ENCODE assay signal across 8 cellular contexts in genomic region chr17:39701012-39701783, GRCh38. TPM values are rescaled to one million over a fixed set of nuclear protein-coding genes. Genes with fewer than 3 reads are reported as not detected.
DNase-seq lines count a peak whose midpoint lies in the region; ATAC-seq and TF ChIP-seq lines count a peak whose summit lies in the region.

No MANE protein-coding gene starts in this region.

- TF ChIP-seq CTCF in activated CD8-positive, alpha-beta T cell treated with anti-CD3 and anti-CD28 coated beads for 36 hours (IDR thresholded peaks at IDR 0.05), result no peak
- TF ChIP-seq CTCF in endothelial cell (IDR thresholded peaks at IDR 0.05; ENCODE audit: unreplicated experiment) (no peak), mucosa of descending colon (IDR thresholded peaks at IDR 0.05) (no peak), type B pancreatic cell (conservative IDR thresholded peaks at IDR 0.05) (no peak)

- no peaks in the 10 kb centered on the region for H3K9me3 Mint-ChIP-seq in activated CD8-positive, alpha-beta T cell treated with anti-CD3 and anti-CD28 coated beads, Interleukin-2, amount 10 ng/mL, durations not matched to agents 7 days and 5 days (ENCODE audit: insufficient read depth)
- no peaks in the 10 kb centered on the region for H3K9me3 Mint-ChIP-seq in activated CD8-positive, alpha-beta T cell treated with anti-CD3 and anti-CD28 coated beads for 36 hours
- H3K9me3 Mint-ChIP-seq in endothelial cell (ENCODE audit: unreplicated experiment), result no peaks in the 10 kb centered on the region
- H3K9me3 Mint-ChIP-seq in type B pancreatic cell, result no peaks in the 10 kb centered on the region

- no peaks in the 10 kb centered on the region for H3K9me3 ChIP-seq in mucosa of descending colon

- peak overlapping the region; percentile 92 for H3K4me3 ChIP-seq in mucosa of descending colon

- POLR2A ChIA-PET in activated CD8-positive, alpha-beta T cell treated with anti-CD3 and anti-CD28 coated beads, Interleukin-2, amount 10 ng/mL, durations not matched to agents 7 days and 5 days (lab: Charles Lee), result no interaction called here
- POLR2A ChIA-PET in activated CD8-positive, alpha-beta T cell treated with anti-CD3 and anti-CD28 coated beads for 36 hours (lab: Charles Lee), result interaction anchor here (1.2 kb wide), 1 partner anchor 14 kb away, joined by 3 read pairs; the partner anchor contains the start of gene PGAP3

- H3K4me1 ChIP-seq in mucosa of descending colon (ENCODE audit: low read depth), result peaks cover 49% of the 10 kb centered on the region

- H3K4me1 Mint-ChIP-seq in activated CD8-positive, alpha-beta T cell treated with anti-CD3 and anti-CD28 coated beads, Interleukin-2, amount 10 ng/mL, durations not matched to agents 7 days and 5 days (ENCODE audit: low read depth), result peaks cover 8% of the 10 kb centered on the region
- peaks cover 8% of the 10 kb centered on the region for H3K4me1 Mint-ChIP-seq in activated CD8-positive, alpha-beta T cell treated with anti-CD3 and anti-CD28 coated beads for 36 hours (ENCODE audit: low read depth)
- H3K4me1 Mint-ChIP-seq in endothelial cell (ENCODE audit: unreplicated experiment) (peaks cover 19% of the 10 kb centered on the region), type B pancreatic cell (ENCODE audit: unreplicated experiment) (peaks cover 41% of the 10 kb centered on the region)

- intact Hi-C loops in activated CD8-positive, alpha-beta T cell treated with anti-CD3 and anti-CD28 coated beads for 36 hours (cut with micrococcal nuclease), result no loop called here
- intact Hi-C loops in mucosa of descending colon (cut with DNase I, micrococcal nuclease), result no loop called here

- ATAC-seq in activated CD8-positive, alpha-beta T cell treated with anti-CD3 and anti-CD28 coated beads, Interleukin-2, amount 10 ng/mL, durations not matched to agents 7 days and 5 days, result peak; percentile 23
- ATAC-seq in activated CD8-positive, alpha-beta T cell treated with anti-CD3 and anti-CD28 coated beads for 36 hours, result no peak
- ATAC-seq in mucosa of descending colon, result peak; percentile 70
- ATAC-seq in GM21423 (IDR thresholded peaks at IDR 0.05; ENCODE audit: unreplicated experiment), result no peak

- H3K36me3 Mint-ChIP-seq in activated CD8-positive, alpha-beta T cell treated with anti-CD3 and anti-CD28 coated beads, Interleukin-2, amount 10 ng/mL, durations not matched to agents 7 days and 5 days (ENCODE audit: low read depth), result peaks cover 2% of the 10 kb centered on the region
- H3K36me3 Mint-ChIP-seq in activated CD8-positive, alpha-beta T cell treated with anti-CD3 and anti-CD28 coated beads for 36 hours (ENCODE audit: low read depth), result peaks cover 2% of the 10 kb centered on the region
- H3K36me3 Mint-ChIP-seq in endothelial cell (ENCODE audit: low read depth, unreplicated experiment) (no peaks in the 10 kb centered on the region), type B pancreatic cell (peaks cover 6% of the 10 kb centered on the region)

- DNase-seq in activated CD8-positive, alpha-beta T cell treated with anti-CD3 and anti-CD28 coated beads, Interleukin-2, amount 10 ng/mL, durations not matched to agents 7 days and 5 days, result no peak
- no peak for DNase-seq in activated CD8-positive, alpha-beta T cell treated with anti-CD3 and anti-CD28 coated beads for 36 hours
- DNase-seq in endothelial cell (ENCODE audit: low spot score) (no peak), mucosa of descending colon (peak in 2 of 3 donors; percentile 75 to 90), type B pancreatic cell (ENCODE audit: extremely low spot score, unreplicated experiment) (no peak), NCI-H146 (lab: John Stamatoyannopoulos, UW) (no peak)
- DNase-seq in stimulated activated CD4-positive, alpha-beta T cell treated with anti-CD3 and anti-CD28 coated beads, Interleukin-4, amount 100 ng/mL, for 4 hours, result no peak

- peaks cover 25% of the 10 kb centered on the region for H3K27me3 Mint-ChIP-seq in activated CD8-positive, alpha-beta T cell treated with anti-CD3 and anti-CD28 coated beads, Interleukin-2, amount 10 ng/mL, durations not matched to agents 7 days and 5 days (ENCODE audit: low read depth)
- peaks cover 29% of the 10 kb centered on the region for H3K27me3 Mint-ChIP-seq in activated CD8-positive, alpha-beta T cell treated with anti-CD3 and anti-CD28 coated beads for 36 hours
- H3K27me3 Mint-ChIP-seq in endothelial cell (ENCODE audit: unreplicated experiment), result peaks cover 7% of the 10 kb centered on the region
- H3K27me3 Mint-ChIP-seq in type B pancreatic cell, result no peaks in the 10 kb centered on the region

- H3K4me3 Mint-ChIP-seq in activated CD8-positive, alpha-beta T cell treated with anti-CD3 and anti-CD28 coated beads, Interleukin-2, amount 10 ng/mL, durations not matched to agents 7 days and 5 days, result no peak overlapping the region
- no peak overlapping the region for H3K4me3 Mint-ChIP-seq in activated CD8-positive, alpha-beta T cell treated with anti-CD3 and anti-CD28 coated beads for 36 hours
- H3K4me3 Mint-ChIP-seq in endothelial cell (ENCODE audit: unreplicated experiment), result peak overlapping the region; percentile 88
- H3K4me3 Mint-ChIP-seq in type B pancreatic cell, result peak overlapping the region; percentile 99

- no peak overlapping the region for H3K27ac Mint-ChIP-seq in activated CD8-positive, alpha-beta T cell treated with anti-CD3 and anti-CD28 coated beads, Interleukin-2, amount 10 ng/mL, durations not matched to agents 7 days and 5 days
- no peak overlapping the region for H3K27ac Mint-ChIP-seq in activated CD8-positive, alpha-beta T cell treated with anti-CD3 and anti-CD28 coated beads for 36 hours
- no peak overlapping the region for H3K27ac Mint-ChIP-seq in endothelial cell (ENCODE audit: unreplicated experiment)
- H3K27ac Mint-ChIP-seq in type B pancreatic cell, result peak overlapping the region; percentile 89

- no peaks in the 10 kb centered on the region for H3K36me3 ChIP-seq in mucosa of descending colon (ENCODE audit: low read depth)

- CTCF ChIA-PET in activated CD8-positive, alpha-beta T cell treated with anti-CD3 and anti-CD28 coated beads, Interleukin-2, amount 10 ng/mL, durations not matched to agents 7 days and 5 days (lab: Charles Lee), result interaction anchor here (1.5 to 2.1 kb wide), 3 partner anchors 14 to 79 kb away, joined by 3 to 10 read pairs (median 6); partner anchors contain the start of gene PGAP3
- CTCF ChIA-PET in activated CD8-positive, alpha-beta T cell treated with anti-CD3 and anti-CD28 coated beads for 36 hours (lab: Charles Lee), result interaction anchor here (1.0 to 1.8 kb wide), 4 partner anchors 29 to 279 kb away, joined by 3 to 7 read pairs (median 4); partner anchors contain the start of genes MIEN1 and PSMD3

RNA-seq across cellular contexts. Expression of gene ERBB2, which starts 1.3 kb away (rescaled TPM):
- 1 to 10 TPM; 2.1 to 3.0 TPM for total RNA-seq in activated CD8-positive, alpha-beta T cell treated with anti-CD3 and anti-CD28 coated beads, Interleukin-2, amount 10 ng/mL, durations not matched to agents 7 days and 5 days
- 1 to 10 TPM; 5.2 TPM for total RNA-seq in activated CD8-positive, alpha-beta T cell treated with anti-CD3 and anti-CD28 coated beads for 36 hours
- total RNA-seq in endothelial cell (ENCODE audit: unreplicated experiment) (49.0 TPM), mucosa of descending colon (100 to 1,000 TPM; 104 to 284 (median 161) TPM), type B pancreatic cell (ENCODE audit: low replicate concordance) (123 and 230 TPM in 2 replicates)

RNA-seq across cellular contexts. Expression of gene PGAP3, which starts 13.3 kb away (rescaled TPM):
- 10 to 100 TPM; 12.3 to 14.7 TPM for total RNA-seq in activated CD8-positive, alpha-beta T cell treated with anti-CD3 and anti-CD28 coated beads, Interleukin-2, amount 10 ng/mL, durations not matched to agents 7 days and 5 days
- total RNA-seq in activated CD8-positive, alpha-beta T cell treated with anti-CD3 and anti-CD28 coated beads for 36 hours, result 1 to 10 TPM; 6.4 to 7.4 TPM
- total RNA-seq in endothelial cell (ENCODE audit: unreplicated experiment), result 11.2 TPM
- 10 to 100 TPM; 27.7 to 74.6 (median 47.9) TPM for total RNA-seq in mucosa of descending colon
- total RNA-seq in type B pancreatic cell (ENCODE audit: low replicate concordance), result 23.5 and 31.5 TPM in 2 replicates

RNA-seq across cellular contexts. Expression of gene MIEN1, which starts 29.1 kb away (rescaled TPM):
- total RNA-seq in activated CD8-positive, alpha-beta T cell treated with anti-CD3 and anti-CD28 coated beads, Interleukin-2, amount 10 ng/mL, durations not matched to agents 7 days and 5 days, result 10 to 100 TPM; 44.0 to 44.6 TPM
- total RNA-seq in activated CD8-positive, alpha-beta T cell treated with anti-CD3 and anti-CD28 coated beads for 36 hours, result 10 to 100 TPM; 32.5 to 34.0 TPM
- total RNA-seq in endothelial cell (ENCODE audit: unreplicated experiment) (15.5 TPM), mucosa of descending colon (10 to 100 TPM; 63.2 to 84.3 (median 67.1) TPM), type B pancreatic cell (ENCODE audit: low replicate concordance) (39.8 and 67.2 TPM in 2 replicates)

RNA-seq across cellular contexts. Expression of gene PNMT, which starts 32.9 kb away (rescaled TPM):
- not detected for total RNA-seq in activated CD8-positive, alpha-beta T cell treated with anti-CD3 and anti-CD28 coated beads, Interleukin-2, amount 10 ng/mL, durations not matched to agents 7 days and 5 days
- total RNA-seq in activated CD8-positive, alpha-beta T cell treated with anti-CD3 and anti-CD28 coated beads for 36 hours, result under 1 TPM in 1 of 2 experiments, not detected in 1; 0.40 TPM
- total RNA-seq in endothelial cell (ENCODE audit: unreplicated experiment), result not detected
- 1 to 10 TPM in 2 of 3 donors, under 1 TPM in 1; 0.23 to 2.0 (median 1.5) TPM for total RNA-seq in mucosa of descending colon
- 3.3 and 5.4 TPM in 2 replicates for total RNA-seq in type B pancreatic cell (ENCODE audit: low replicate concordance)

RNA-seq across cellular contexts. Expression of gene TCAP, which starts 36.0 kb away (rescaled TPM):
- total RNA-seq in activated CD8-positive, alpha-beta T cell treated with anti-CD3 and anti-CD28 coated beads, Interleukin-2, amount 10 ng/mL, durations not matched to agents 7 days and 5 days, result 1 to 10 TPM; 1.3 to 1.8 TPM
- total RNA-seq in activated CD8-positive, alpha-beta T cell treated with anti-CD3 and anti-CD28 coated beads for 36 hours, result 1 to 10 TPM in 1 of 2 experiments, under 1 TPM in 1; 0.95 to 1.3 TPM
- 1.2 TPM for total RNA-seq in endothelial cell (ENCODE audit: unreplicated experiment)
- 1 to 10 TPM in 2 of 3 donors, under 1 TPM in 1; 0.96 to 3.4 (median 1.5) TPM for total RNA-seq in mucosa of descending colon
- total RNA-seq in type B pancreatic cell (ENCODE audit: low replicate concordance), result 1.5 and 2.4 TPM in 2 replicates

Comparison
In these comparisons a context has a peak if more than half of its experiments do, and no peak if none do; other contexts are left out.
1. ATAC-seq: peak in activated CD8-positive, alpha-beta T cell treated with anti-CD3 and anti-CD28 coated beads, Interleukin-2, amount 10 ng/mL, durations not matched to agents 7 days and 5 days (single experiment) and mucosa of descending colon (single experiment); none in activated CD8-positive, alpha-beta T cell treated with anti-CD3 and anti-CD28 coated beads for 36 hours (single experiment) and GM21423 (single experiment).
2. DNase-seq: peak in mucosa of descending colon (2 of 3); none in activated CD8-positive, alpha-beta T cell treated with anti-CD3 and anti-CD28 coated beads, Interleukin-2, amount 10 ng/mL, durations not matched to agents 7 days and 5 days (single experiment), activated CD8-positive, alpha-beta T cell treated with anti-CD3 and anti-CD28 coated beads for 36 hours (single experiment), endothelial cell (single experiment), type B pancreatic cell (single experiment), stimulated activated CD4-positive, alpha-beta T cell treated with anti-CD3 and anti-CD28 coated beads, Interleukin-4, amount 100 ng/mL, for 4 hours (0 of 2) and NCI-H146 (single experiment).
3. H3K4me3 Mint-ChIP-seq: peak in endothelial cell (single experiment) and type B pancreatic cell (single experiment); none in activated CD8-positive, alpha-beta T cell treated with anti-CD3 and anti-CD28 coated beads, Interleukin-2, amount 10 ng/mL, durations not matched to agents 7 days and 5 days (single experiment) and activated CD8-positive, alpha-beta T cell treated with anti-CD3 and anti-CD28 coated beads for 36 hours (single experiment).